1 cellular context compared by ENCODE assay signal in the genomic region with DNA sequence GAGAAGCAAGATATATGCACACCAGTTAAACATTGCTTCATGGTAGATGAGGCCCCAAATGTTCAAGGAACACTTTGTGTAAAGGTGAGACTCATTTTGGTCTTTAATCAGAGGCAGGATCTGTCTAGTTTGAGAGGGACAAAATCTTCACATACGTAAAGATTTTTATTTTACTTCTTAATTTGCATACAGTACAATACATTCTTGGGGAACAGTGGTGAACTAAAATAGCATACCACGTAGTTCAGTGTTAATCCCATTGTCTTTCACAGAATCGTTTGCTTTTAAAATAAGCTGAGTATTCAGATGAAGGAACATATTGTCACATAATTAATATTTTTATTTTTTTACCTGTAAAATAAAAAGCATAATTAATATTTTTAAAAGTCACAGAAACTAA.
A peak's percentile ranks its signal among the peaks of the same experiment; 100 is the strongest.
TF ChIP-seq lines count a peak whose summit lies in the region.

No MANE protein-coding gene starts in this region.

TF ChIP-seq in GM12878, 131 proteins besides CTCF, POLR2A, EP300 and RAD21 (continued from another document):
- TF ChIP-seq MTA3 (IDR thresholded peaks at IDR 0.05; ENCODE audit: borderline replicate concordance, low read length) (no peak), JUND (IDR thresholded peaks at IDR 0.05; ENCODE audit: low read depth, low read length) (no peak), KLF5 (IDR thresholded peaks at IDR 0.05; ENCODE audit: partially characterized antibody) (no peak), MEF2B (IDR thresholded peaks at IDR 0.05; ENCODE audit: partially characterized antibody, poor library complexity, severe bottlenecking) (peak; percentile 62), WRNIP1 (IDR thresholded peaks at IDR 0.05; ENCODE audit: borderline replicate concordance, low read depth, low read length) (no peak), SMARCA5 (IDR thresholded peaks at IDR 0.05) (0 out of 2 replicates have a peak, but pooled peaks have one; percentile 10), MEF2A (IDR thresholded peaks at IDR 0.05; ENCODE audit: insufficient read depth, low read depth, low read length) (0 out of 2 replicates have a peak, but pooled peaks have one; percentile 69), RAD51 (IDR thresholded peaks at IDR 0.05) (no peak), CHD2 (IDR thresholded peaks at IDR 0.05; ENCODE audit: borderline replicate concordance, low read depth, low read length) (0 out of 2 replicates have a peak, but pooled peaks have one; percentile 18)
- TF ChIP-seq, protein P1, sequence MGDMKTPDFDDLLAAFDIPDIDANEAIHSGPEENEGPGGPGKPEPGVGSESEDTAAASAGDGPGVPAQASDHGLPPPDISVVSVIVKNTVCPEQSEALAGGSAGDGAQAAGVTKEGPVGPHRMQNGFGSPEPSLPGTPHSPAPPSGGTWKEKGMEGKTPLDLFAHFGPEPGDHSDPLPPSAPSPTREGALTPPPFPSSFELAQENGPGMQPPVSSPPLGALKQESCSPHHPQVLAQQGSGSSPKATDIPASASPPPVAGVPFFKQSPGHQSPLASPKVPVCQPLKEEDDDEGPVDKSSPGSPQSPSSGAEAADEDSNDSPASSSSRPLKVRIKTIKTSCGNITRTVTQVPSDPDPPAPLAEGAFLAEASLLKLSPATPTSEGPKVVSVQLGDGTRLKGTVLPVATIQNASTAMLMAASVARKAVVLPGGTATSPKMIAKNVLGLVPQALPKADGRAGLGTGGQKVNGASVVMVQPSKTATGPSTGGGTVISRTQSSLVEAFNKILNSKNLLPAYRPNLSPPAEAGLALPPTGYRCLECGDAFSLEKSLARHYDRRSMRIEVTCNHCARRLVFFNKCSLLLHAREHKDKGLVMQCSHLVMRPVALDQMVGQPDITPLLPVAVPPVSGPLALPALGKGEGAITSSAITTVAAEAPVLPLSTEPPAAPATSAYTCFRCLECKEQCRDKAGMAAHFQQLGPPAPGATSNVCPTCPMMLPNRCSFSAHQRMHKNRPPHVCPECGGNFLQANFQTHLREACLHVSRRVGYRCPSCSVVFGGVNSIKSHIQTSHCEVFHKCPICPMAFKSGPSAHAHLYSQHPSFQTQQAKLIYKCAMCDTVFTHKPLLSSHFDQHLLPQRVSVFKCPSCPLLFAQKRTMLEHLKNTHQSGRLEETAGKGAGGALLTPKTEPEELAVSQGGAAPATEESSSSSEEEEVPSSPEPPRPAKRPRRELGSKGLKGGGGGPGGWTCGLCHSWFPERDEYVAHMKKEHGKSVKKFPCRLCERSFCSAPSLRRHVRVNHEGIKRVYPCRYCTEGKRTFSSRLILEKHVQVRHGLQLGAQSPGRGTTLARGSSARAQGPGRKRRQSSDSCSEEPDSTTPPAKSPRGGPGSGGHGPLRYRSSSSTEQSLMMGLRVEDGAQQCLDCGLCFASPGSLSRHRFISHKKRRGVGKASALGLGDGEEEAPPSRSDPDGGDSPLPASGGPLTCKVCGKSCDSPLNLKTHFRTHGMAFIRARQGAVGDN (IDR thresholded peaks at IDR 0.05) = peak; percentile 33; the same call in 1 of the 2 replicates
TF ChIP-seq in GM12878: peak in this region for 5.
